Comparison of ENCODE assay signal across 9 cellular contexts in the genomic region with DNA sequence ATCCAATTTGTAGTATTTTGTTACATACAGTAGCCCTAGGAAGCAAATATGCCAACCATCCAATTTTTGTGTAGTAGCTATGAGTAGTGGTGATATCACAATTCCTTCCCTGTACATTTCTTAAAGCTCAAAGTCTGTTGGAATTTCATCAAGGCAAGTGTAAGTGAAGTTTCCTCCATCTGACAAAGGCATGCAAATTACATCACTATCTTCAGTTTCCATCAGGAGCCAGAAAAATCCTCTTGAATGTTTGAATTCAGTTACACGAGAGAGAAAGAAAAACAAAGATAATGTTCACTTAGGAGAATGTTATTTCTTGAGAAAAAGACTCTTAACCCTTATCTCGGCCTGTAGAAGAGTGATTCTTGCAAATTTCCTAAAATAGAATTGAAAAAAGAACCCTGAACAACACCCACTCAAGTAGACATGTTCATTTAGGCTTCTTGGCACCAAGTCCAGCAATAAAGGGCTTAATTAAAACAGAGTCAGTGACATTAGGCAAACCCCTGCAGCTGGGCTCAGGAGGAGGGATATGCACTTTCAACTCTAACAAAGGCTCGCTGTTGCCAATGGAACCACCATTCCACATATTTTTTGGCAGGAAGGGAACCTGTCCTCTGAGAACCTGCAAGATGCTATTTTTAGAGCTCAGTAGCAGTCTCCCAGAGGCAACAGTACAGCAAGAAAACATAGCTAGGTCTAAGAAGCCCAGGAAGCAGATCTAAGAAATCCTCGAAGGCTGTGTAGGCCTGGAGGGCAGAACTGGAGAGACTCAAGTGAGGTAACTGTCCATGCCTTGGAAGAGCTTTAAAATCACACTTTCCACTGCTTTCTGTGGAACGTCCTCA.
DNase-seq lines count a peak whose midpoint lies in the region; ATAC-seq and TF ChIP-seq lines count a peak whose summit lies in the region.
"Had no signal": no experiment of that assay in that cellular context is flagged by ENCODE, and none has a peak within 500 bp of the region (broad histone marks: within the 10 kb centered on the region; RNA-seq: fewer than 3 reads in every experiment).

No MANE protein-coding gene starts in this region.

- H4K20me1 ChIP-seq in mammary epithelial cell (ENCODE audit: insufficient read depth, low read length): no peaks in the 10 kb centered on the region

- H3K27ac ChIP-seq in SJSA1 (peak overlapping the region; percentile 34), mammary epithelial cell (ENCODE audit: insufficient read depth, low read depth, low read length) (no peak overlapping the region)

- no peaks in the 10 kb centered on the region for H3K36me3 ChIP-seq in SJSA1
- no peaks in the 10 kb centered on the region for H3K36me3 ChIP-seq in mammary epithelial cell (ENCODE audit: insufficient read depth, low read length)

- in situ Hi-C loops in mammary epithelial cell (cut with MboI; ENCODE audit: low sequenced_read_pairs in 2 of 2): no loop called here

- no peak overlapping the region for H3K9ac ChIP-seq in mammary epithelial cell (ENCODE audit: insufficient read depth, low read length)

- H3K9me3 ChIP-seq in SJSA1 (replicated peaks): no peaks in the 10 kb centered on the region
- H3K9me3 ChIP-seq in mammary epithelial cell (replicated peaks; ENCODE audit: insufficient read depth, low read length): no peaks in the 10 kb centered on the region

- ATAC-seq in GM21390 (IDR thresholded peaks at IDR 0.05; ENCODE audit: unreplicated experiment) (no peak), GM18861 (IDR thresholded peaks at IDR 0.05; ENCODE audit: unreplicated experiment) (no peak)

- H3K27me3 ChIP-seq in SJSA1 (replicated peaks) (no peaks in the 10 kb centered on the region), mammary epithelial cell (ENCODE audit: insufficient read depth, low read length) (no peaks in the 10 kb centered on the region)

- H3K4me3 ChIP-seq in SJSA1: no peak overlapping the region
- H3K4me3 ChIP-seq in fibroblast of villous mesenchyme (ENCODE audit: low read depth, low read length): no peak overlapping the region
- H3K4me3 ChIP-seq in mammary epithelial cell (replicated peaks in 1 of 3; ENCODE audit: insufficient read depth in 1 of 3, low read depth in 2 of 3, low read length in 3 of 3): no peak overlapping the region

- no peak overlapping the region for H3K4me2 ChIP-seq in mammary epithelial cell (ENCODE audit: insufficient read depth, low read depth, low read length)

- H3K79me2 ChIP-seq in mammary epithelial cell (ENCODE audit: insufficient read depth, low read length): no peaks in the 10 kb centered on the region

- dilution Hi-C loops in mammary epithelial cell (cut with HindIII; ENCODE audit: low sequenced_read_pairs): no loop called here

- intact Hi-C loops in mammary epithelial cell (cut with micrococcal nuclease): loop anchor here (5.0 kb wide), 1 partner anchor 223 kb away; no protein-coding TSS in a partner anchor

- CTCF ChIA-PET in mammary epithelial cell (lab: Charles Lee; ENCODE audit: low non-redundant PET): no interaction called here

- DNase-seq in EH (ENCODE audit: low read depth) (peak; percentile 96), SJSA1 (ENCODE audit: low read depth in 1 of 2, low spot score in 2 of 2) (peak in 1 of 2 experiments; percentile 40), fibroblast of villous mesenchyme (ENCODE audit: low read depth) (peak; percentile 74), pulmonary artery endothelial cell (ENCODE audit: low read depth, low spot score) (peak; percentile 69), mammary epithelial cell (no peak), D341Med (ENCODE audit: low spot score) (no peak)
- DNase-seq: activated effector memory CD4-positive, alpha-beta T cell treated with anti-CD3 and anti-CD28 coated beads, Interleukin-2, amount 50 U/mL, for 16 hours had no signal

- 27% methylated on average over 5 of the region's 5 CpGs for WGBS in mammary epithelial cell (ENCODE audit: low coverage, missing lambda C conversion rate)

- BruUV-seq in mammary epithelial cell (replicated peaks; lab: Mats Ljungman, UMichigan): no TSS peak

- no peak for TF ChIP-seq CTCF in fibroblast of villous mesenchyme (IDR thresholded peaks at IDR 0.05; ENCODE audit: insufficient read depth, low read depth, low read length)
- no peak for TF ChIP-seq CTCF in mammary epithelial cell (conservative IDR thresholded peaks at IDR 0.05 in 1 of 2, IDR thresholded peaks at IDR 0.05 in 1 of 2; ENCODE audit: extremely low read depth in 1 of 2, insufficient read depth in 1 of 2, low read depth in 1 of 2, low read length in 2 of 2)

- H3K4me1 ChIP-seq in SJSA1 (replicated peaks) (peaks cover 48% of the 10 kb centered on the region), mammary epithelial cell (ENCODE audit: insufficient read depth, low read length) (peaks cover 37% of the 10 kb centered on the region)

- H2AFZ ChIP-seq in mammary epithelial cell (ENCODE audit: low read depth, low read length): no peak overlapping the region

Comparison
In these comparisons a context has a peak if more than half of its experiments do, and no peak if none do; other contexts are left out.
1. DNase-seq: peak in EH (single experiment), fibroblast of villous mesenchyme (single experiment) and pulmonary artery endothelial cell (single experiment); none in mammary epithelial cell (single experiment) and D341Med (single experiment).